Comparison of ENCODE assay signal across 20 cellular contexts in genomic region chr20:50545123-50545522, GRCh38. TPM values are rescaled to one million over a fixed set of nuclear protein-coding genes. Genes with fewer than 3 reads are reported as not detected.
DNase-seq lines count a peak whose midpoint lies in the region; ATAC-seq and TF ChIP-seq lines count a peak whose summit lies in the region.
"Had no signal": no experiment of that assay in that cellular context is flagged by ENCODE, and none has a peak within 500 bp of the region (broad histone marks: within the 10 kb centered on the region; RNA-seq: fewer than 3 reads in every experiment).

No MANE protein-coding gene starts in this region.

- H4K5ac ChIP-seq in IMR-90 (ENCODE audit: low read depth, low read length): no peak overlapping the region

- no peak overlapping the region for H3K18ac ChIP-seq in IMR-90 (ENCODE audit: low read depth, low read length)

- H3K56ac ChIP-seq in IMR-90 (ENCODE audit: extremely low read depth, insufficient read depth, low read length): no peak overlapping the region

- CTCF ChIA-PET in activated CD4-positive, alpha-beta T cell treated with anti-CD3 and anti-CD28 coated beads for 36 hours (lab: Charles Lee): interaction anchor here (0.7 to 2.2 kb wide), 6 partner anchors 11 to 61 kb away, joined by 3 to 10 read pairs (median 6); no protein-coding TSS in a partner anchor
- CTCF ChIA-PET in IMR-90 (lab: Yijun Ruan, JAX): no interaction called here

- H2BK20ac ChIP-seq in IMR-90 (ENCODE audit: low read depth, low read length): no peak overlapping the region

- peak overlapping the region; percentile 95 for H3K27ac Mint-ChIP-seq in activated CD4-positive, alpha-beta T cell treated with anti-CD3 and anti-CD28 coated beads for 36 hours
- peak overlapping the region; percentile 1 for H3K27ac Mint-ChIP-seq in activated naive CD8-positive, alpha-beta T cell treated with anti-CD3 and anti-CD28 coated beads for 36 hours
- H3K27ac Mint-ChIP-seq in natural killer cell treated with Interleukin-12 subunit alpha and Interleukin-12 subunit beta and Interleukin-15 and Interleukin-18, amount 100 ng/mL, for 72 hours: peak overlapping the region in 1 of 2 donors; percentile 81

- H4K91ac ChIP-seq in IMR-90 (ENCODE audit: insufficient read depth, low read depth, low read length): no peak overlapping the region

- TF ChIP-seq CTCF in IMR-90 (conservative IDR thresholded peaks at IDR 0.05; ENCODE audit: low read depth, low read length): no peak

- H3K23ac ChIP-seq in IMR-90 (ENCODE audit: low read depth, low read length): peak overlapping the region; percentile 32; the same call in 1 of the 2 replicates

- intact Hi-C loops in activated CD4-positive, alpha-beta T cell treated with anti-CD3 and anti-CD28 coated beads for 36 hours (cut with DNase I, micrococcal nuclease): no loop called here
- intact Hi-C loops in IMR-90 (cut with micrococcal nuclease): no loop called here

- no peaks in the 10 kb centered on the region for H3K9me3 ChIP-seq in IMR-90 (ENCODE audit: control insufficient read depth, insufficient read depth, low read length)
- H3K9me3 ChIP-seq: ascending aorta, heart right ventricle, lower lobe of right lung, thoracic aorta had no signal

- no peak overlapping the region for H3K4me2 ChIP-seq in IMR-90 (ENCODE audit: low read depth, low read length)

- no TSS peak for BruUV-seq in IMR-90 (replicated peaks; lab: Mats Ljungman, UMichigan)

- dilution Hi-C loops in IMR-90 (cut with HindIII; ENCODE audit: low sequenced_read_pairs, unreplicated experiment): no loop called here

- WGBS in IMR-90 (ENCODE audit: extremely low coverage in 2 of 2, insufficient read length in 1 of 2), 2 experiments: no CpG with 5 or more reads among the region's 5 CpGs

- no peak overlapping the region for H3K4me3 Mint-ChIP-seq in activated CD4-positive, alpha-beta T cell treated with anti-CD3 and anti-CD28 coated beads for 36 hours
- no peak overlapping the region for H3K4me3 Mint-ChIP-seq in activated naive CD8-positive, alpha-beta T cell treated with anti-CD3 and anti-CD28 coated beads for 36 hours
- H3K4me3 Mint-ChIP-seq in natural killer cell treated with Interleukin-12 subunit alpha and Interleukin-12 subunit beta and Interleukin-15 and Interleukin-18, amount 100 ng/mL, for 72 hours: peak overlapping the region; percentile 79

- H3K4me1 Mint-ChIP-seq in activated CD4-positive, alpha-beta T cell treated with anti-CD3 and anti-CD28 coated beads for 36 hours: peaks cover 87% of the 10 kb centered on the region
- peaks cover 71% of the 10 kb centered on the region for H3K4me1 Mint-ChIP-seq in activated naive CD8-positive, alpha-beta T cell treated with anti-CD3 and anti-CD28 coated beads for 36 hours
- H3K4me1 Mint-ChIP-seq in natural killer cell treated with Interleukin-12 subunit alpha and Interleukin-12 subunit beta and Interleukin-15 and Interleukin-18, amount 100 ng/mL, for 72 hours (ENCODE audit: low read depth in 2 of 2): peaks cover 71 to 77% of the 10 kb centered on the region in 2 donors

- no peak overlapping the region; the same call in 1 of the 2 replicates for H2AK5ac ChIP-seq in IMR-90 (ENCODE audit: low read depth, low read length)

- peaks cover 49% of the 10 kb centered on the region for H3K36me3 Mint-ChIP-seq in activated CD4-positive, alpha-beta T cell treated with anti-CD3 and anti-CD28 coated beads for 36 hours (ENCODE audit: low read depth)
- peaks cover 37% of the 10 kb centered on the region for H3K36me3 Mint-ChIP-seq in activated naive CD8-positive, alpha-beta T cell treated with anti-CD3 and anti-CD28 coated beads for 36 hours
- peaks cover 10% of the 10 kb centered on the region for H3K36me3 Mint-ChIP-seq in natural killer cell treated with Interleukin-12 subunit alpha and Interleukin-12 subunit beta and Interleukin-15 and Interleukin-18, amount 100 ng/mL, for 72 hours

- no peak overlapping the region for H3K4ac ChIP-seq in IMR-90 (ENCODE audit: low read depth, low read length)

- no peaks in the 10 kb centered on the region for H3K27me3 Mint-ChIP-seq in activated CD4-positive, alpha-beta T cell treated with anti-CD3 and anti-CD28 coated beads for 36 hours
- H3K27me3 Mint-ChIP-seq in activated naive CD8-positive, alpha-beta T cell treated with anti-CD3 and anti-CD28 coated beads for 36 hours: no peaks in the 10 kb centered on the region
- no peaks in the 10 kb centered on the region for H3K27me3 Mint-ChIP-seq in natural killer cell treated with Interleukin-12 subunit alpha and Interleukin-12 subunit beta and Interleukin-15 and Interleukin-18, amount 100 ng/mL, for 72 hours

- POLR2A ChIA-PET in activated CD4-positive, alpha-beta T cell treated with anti-CD3 and anti-CD28 coated beads for 36 hours (lab: Charles Lee): interaction anchor here (0.6 to 1.2 kb wide), 2 partner anchors 16 to 21 kb away, joined by 3 read pairs; no protein-coding TSS in a partner anchor
- POLR2A ChIA-PET in IMR-90 (lab: Charles Lee; ENCODE audit: unreplicated experiment): no interaction called here

- no peak for DNase-seq in activated CD4-positive, alpha-beta T cell treated with anti-CD3 and anti-CD28 coated beads for 36 hours
- no peak for DNase-seq in activated CD4-positive, alpha-beta T cell treated with anti-CD3 and anti-CD28 coated beads, Interleukin-2, amount 50 U/mL, for 48 hours
- no peak for DNase-seq in IMR-90
- no peak for DNase-seq in activated naive CD8-positive, alpha-beta T cell treated with anti-CD3 and anti-CD28 coated beads for 36 hours
- no peak for DNase-seq in natural killer cell treated with Interleukin-12 subunit alpha and Interleukin-12 subunit beta and Interleukin-15 and Interleukin-18, amount 100 ng/mL, for 72 hours (ENCODE audit: low spot score)
- DNase-seq in kidney tubule cell (ENCODE audit: low spot score): no peak
- DNase-seq: activated CD4-positive, alpha-beta T cell treated with anti-CD3 and anti-CD28 coated beads, Interleukin-2, amount 50 U/mL, for 1 hour; C1 segment of cervical spinal cord; DMS53; heart right ventricle; lower lobe of right lung; NCI-H1436; posterior cingulate gyrus; stimulated activated CD4-positive, alpha-beta T cell treated with anti-CD3 and anti-CD28 coated beads, Interleukin-4, amount 100 ng/mL, for 1 hour had no signal

- no peak overlapping the region for H3K9ac ChIP-seq in IMR-90 (ENCODE audit: low read depth, low read length)

- no peak for ATAC-seq in activated CD4-positive, alpha-beta T cell treated with anti-CD3 and anti-CD28 coated beads for 36 hours
- no peak for ATAC-seq in IMR-90 (ENCODE audit: low read depth)
- ATAC-seq in natural killer cell treated with Interleukin-12 subunit alpha and Interleukin-12 subunit beta and Interleukin-15 and Interleukin-18, amount 100 ng/mL, for 72 hours: no peak
- ATAC-seq in GM21447 (IDR thresholded peaks at IDR 0.05; ENCODE audit: unreplicated experiment): no peak
- ATAC-seq in HG03469 (IDR thresholded peaks at IDR 0.05; ENCODE audit: unreplicated experiment): no peak
- ATAC-seq: heart right ventricle, lower lobe of right lung, Panc1 had no signal

- peaks cover 49 to 81% of the 10 kb centered on the region in 2 experiments for H3K79me1 ChIP-seq in IMR-90 (ENCODE audit: low read depth in 1 of 2, low read length in 2 of 2)

- H3K14ac ChIP-seq in IMR-90 (replicated peaks; ENCODE audit: low read depth, low read length): no peak overlapping the region

- no peak overlapping the region for H2BK5ac ChIP-seq in IMR-90 (ENCODE audit: low read depth, low read length, poor library complexity, severe bottlenecking)

- no peak overlapping the region for H2BK120ac ChIP-seq in IMR-90 (ENCODE audit: low read depth, low read length)

- no peak for TF ChIP-seq RAD21 in IMR-90 (IDR thresholded peaks at IDR 0.05; ENCODE audit: low read length)

- no peak overlapping the region for H3K27ac ChIP-seq in IMR-90 (ENCODE audit: insufficient read depth, low read length)
- H3K27ac ChIP-seq: SK-N-MC had no signal

- peaks cover 17% of the 10 kb centered on the region for H3K36me3 ChIP-seq in IMR-90 (ENCODE audit: control insufficient read depth, insufficient read depth, low read length)
- H3K36me3 ChIP-seq: thoracic aorta had no signal

- H3K27me3 ChIP-seq in IMR-90 (ENCODE audit: control insufficient read depth, insufficient read depth, low read length): no peaks in the 10 kb centered on the region
- H3K27me3 ChIP-seq: ascending aorta, heart right ventricle had no signal

- H3K9me1 ChIP-seq in IMR-90 (ENCODE audit: insufficient read depth, low read length): peaks cover 37% of the 10 kb centered on the region

- no peaks in the 10 kb centered on the region for H3K9me3 Mint-ChIP-seq in activated CD4-positive, alpha-beta T cell treated with anti-CD3 and anti-CD28 coated beads for 36 hours (ENCODE audit: low read depth)
- H3K9me3 Mint-ChIP-seq in activated naive CD8-positive, alpha-beta T cell treated with anti-CD3 and anti-CD28 coated beads for 36 hours: no peaks in the 10 kb centered on the region
- no peaks in the 10 kb centered on the region for H3K9me3 Mint-ChIP-seq in natural killer cell treated with Interleukin-12 subunit alpha and Interleukin-12 subunit beta and Interleukin-15 and Interleukin-18, amount 100 ng/mL, for 72 hours

- in situ Hi-C loops in IMR-90 (cut with MboI; ENCODE audit: low sequenced_read_pairs): no loop called here

- H2AFZ ChIP-seq in IMR-90 (replicated peaks; ENCODE audit: low read length, poor library complexity): no peak overlapping the region

- H3K4me3 ChIP-seq in IMR-90 (ENCODE audit: insufficient read depth, low read depth, low read length): no peak overlapping the region
- H3K4me3 ChIP-seq: ascending aorta, heart right ventricle, lower lobe of right lung, SK-N-MC, thoracic aorta had no signal

- peaks cover 30% of the 10 kb centered on the region for H4K20me1 ChIP-seq in IMR-90 (ENCODE audit: insufficient read depth, low read length)

- TF ChIP-seq POLR2A in IMR-90 (IDR thresholded peaks at IDR 0.05; ENCODE audit: low read depth, low read length): no peak

- no peak overlapping the region for H2BK15ac ChIP-seq in IMR-90 (ENCODE audit: low read depth, low read length)

- no peak overlapping the region for H2AK9ac ChIP-seq in IMR-90 (replicated peaks; ENCODE audit: low read depth, low read length, poor library complexity)

- no peak overlapping the region; a peak in 1 of 4 replicates for H4K8ac ChIP-seq in IMR-90 (ENCODE audit: low read depth in 2 of 2, low read length in 2 of 2)

- peaks cover 21% of the 10 kb centered on the region for H3K4me1 ChIP-seq in IMR-90 (ENCODE audit: control insufficient read depth, insufficient read depth, low read length)

TF ChIP-seq in IMR-90, 13 proteins besides CTCF, POLR2A, EP300 and RAD21:
- no peak for TF ChIP-seq MAFK (IDR thresholded peaks at IDR 0.05; ENCODE audit: low read depth, low read length)
- TF ChIP-seq CEBPB (IDR thresholded peaks at IDR 0.05; ENCODE audit: low read depth, low read length): no peak

RNA-seq across cellular contexts. Expression of gene PTPN1, which starts 34.9 kb away (rescaled TPM):
- total RNA-seq in activated CD4-positive, alpha-beta T cell treated with anti-CD3 and anti-CD28 coated beads for 36 hours: 10 to 100 TPM; 79.0 to 92.8 TPM
- 31.7 and 38.0 TPM in 2 replicates for total RNA-seq in IMR-90 (2012; rRNA removed)
- polyA plus RNA-seq in IMR-90 (2012; rRNA removed): 37.1 and 37.4 TPM in 2 replicates
- 27.3 and 29.6 TPM in 2 replicates for polyA plus RNA-seq in IMR-90 (2012; cell fraction: cytosol; rRNA removed)
- 35.3 and 62.9 TPM in 2 replicates for polyA plus RNA-seq in IMR-90 (2012; cell fraction: nucleus; rRNA removed; ENCODE audit: low replicate concordance)
- total RNA-seq in activated naive CD8-positive, alpha-beta T cell treated with anti-CD3 and anti-CD28 coated beads for 36 hours: 10 to 100 TPM; 53.0 to 54.0 TPM
- 100 to 1,000 TPM in 1 of 2 donors, 10 to 100 TPM in 1; 74.3 to 105 TPM for total RNA-seq in natural killer cell treated with Interleukin-12 subunit alpha and Interleukin-12 subunit beta and Interleukin-15 and Interleukin-18, amount 100 ng/mL, for 72 hours
